ENCODE assay signal across 9 cellular contexts in the genomic region with DNA sequence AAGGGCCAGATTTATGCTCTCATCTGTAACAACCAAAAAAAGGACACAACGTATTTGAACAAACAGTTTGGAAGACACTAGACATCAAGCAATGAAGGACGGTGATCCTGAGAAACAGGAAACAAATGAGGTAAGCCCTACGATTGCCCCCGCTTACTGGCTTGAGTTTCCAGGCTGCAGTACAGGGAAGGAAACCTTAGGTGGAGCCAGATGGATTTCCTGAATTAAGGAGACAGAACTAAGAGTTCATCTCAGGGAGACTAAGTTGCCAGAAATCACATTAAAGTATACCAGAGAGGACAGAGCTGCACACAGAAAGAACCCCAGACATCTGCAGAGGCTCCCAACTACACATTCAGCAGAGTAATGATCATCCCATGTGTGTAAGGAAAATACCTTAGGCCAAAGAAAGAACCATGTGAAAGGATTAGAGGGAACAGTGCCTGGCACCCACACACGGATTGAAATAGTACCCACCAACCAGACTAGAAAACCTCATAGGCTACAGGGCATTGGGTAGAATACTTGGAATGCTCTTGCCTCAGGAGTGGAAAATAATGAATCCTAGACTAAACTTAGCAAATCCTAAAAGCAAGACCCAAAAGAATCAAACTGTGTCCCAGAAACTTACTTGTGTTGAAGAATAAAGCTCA.
DNase-seq lines count a peak whose midpoint lies in the region; ATAC-seq, FAIRE-seq and TF ChIP-seq lines count a peak whose summit lies in the region.
"Had no signal": no experiment of that assay in that cellular context is flagged by ENCODE, and none has a peak within 500 bp of the region (broad histone marks: within the 10 kb centered on the region; RNA-seq: fewer than 3 reads in every experiment).

No MANE protein-coding gene starts in this region.

- no peaks in the 10 kb centered on the region for H3K79me2 ChIP-seq in HepG2 (ENCODE audit: insufficient read depth, low read length)

- H3K27ac Mint-ChIP-seq in activated naive CD4-positive, alpha-beta T cell treated with anti-CD3 and anti-CD28 coated beads for 36 hours = no peak overlapping the region

- H2AFZ ChIP-seq in HepG2 (ENCODE audit: low read length) = no peak overlapping the region

- H3K4me3 Mint-ChIP-seq in activated naive CD4-positive, alpha-beta T cell treated with anti-CD3 and anti-CD28 coated beads for 36 hours = no peak overlapping the region
- H3K4me3 Mint-ChIP-seq: central memory CD8-positive, alpha-beta T cell had no signal

- TF ChIP-seq POLR2A in body of pancreas (IDR thresholded peaks at IDR 0.05) (no peak), HepG2 (IDR thresholded peaks at IDR 0.05; ENCODE audit: insufficient read depth in 1 of 2, low read depth in 2 of 2, low read length in 2 of 2) (no peak)

- H3K9me3 Mint-ChIP-seq in activated naive CD4-positive, alpha-beta T cell treated with anti-CD3 and anti-CD28 coated beads for 36 hours = peaks cover 5% of the 10 kb centered on the region
- H3K9me3 Mint-ChIP-seq: central memory CD8-positive, alpha-beta T cell had no signal

- FAIRE-seq in HepG2 (lab: Jason Lieb, UNC) = peak; percentile 18

- in situ Hi-C loops in HepG2 (cut with HindIII; ENCODE audit: extremely low pct_ligation_motif_present, low pct_unique_long_range_greater_than_20kb) = no loop called here

- no peaks in the 10 kb centered on the region for H3K4me1 Mint-ChIP-seq in activated naive CD4-positive, alpha-beta T cell treated with anti-CD3 and anti-CD28 coated beads for 36 hours (ENCODE audit: low read depth)
- H3K4me1 Mint-ChIP-seq: central memory CD8-positive, alpha-beta T cell had no signal

- intact Hi-C loops in body of pancreas (cut with DNase I) = no loop called here
- intact Hi-C loops in HepG2 (cut with micrococcal nuclease; ENCODE audit: unreplicated experiment) = loop anchor here (1.0 kb wide), 1 partner anchor 225 kb away; no protein-coding TSS in a partner anchor
- intact Hi-C loops in activated naive CD4-positive, alpha-beta T cell treated with anti-CD3 and anti-CD28 coated beads for 36 hours (cut with micrococcal nuclease) = no loop called here

- peak; percentile 34 for DNase-seq in CD1c-positive myeloid dendritic cell (ENCODE audit: extremely low spot score)
- peak; percentile 19 for DNase-seq in LHCN-M2 (ENCODE audit: low read depth)
- DNase-seq in body of pancreas = peak; percentile 23 to 50 (median 43)
- peak; percentile 27 for DNase-seq in HepG2 (ENCODE audit: low spot score)
- DNase-seq in stimulated activated CD4-positive, alpha-beta T cell treated with anti-CD3 and anti-CD28 coated beads, Interleukin-1b, Interleukin-23, amount 100 ng/mL, for 48 hours = no peak
- no peak for DNase-seq in activated naive CD4-positive, alpha-beta T cell treated with anti-CD3 and anti-CD28 coated beads for 36 hours

- TF ChIP-seq CTCF in body of pancreas (IDR thresholded peaks at IDR 0.05) = peak; percentile 11 to 60 (median 53)
- TF ChIP-seq CTCF in HepG2 (CRISPR knock-in tag; IDR thresholded peaks at IDR 0.05) = peak; percentile 60

- H3K4me2 ChIP-seq in HepG2 (ENCODE audit: low read depth, low read length) = no peak overlapping the region

- no peak overlapping the region for H3K27ac ChIP-seq in body of pancreas
- H3K27ac ChIP-seq in HepG2 (ENCODE audit: extremely low read length, insufficient read depth, low read length) = no peak overlapping the region

- H3K27me3 Mint-ChIP-seq in activated naive CD4-positive, alpha-beta T cell treated with anti-CD3 and anti-CD28 coated beads for 36 hours (ENCODE audit: low read depth) = peaks cover 2% of the 10 kb centered on the region

- TF ChIP-seq RAD21 in HepG2 (CRISPR knock-in tag; IDR thresholded peaks at IDR 0.05) = no peak

- H3K9ac ChIP-seq in HepG2 (ENCODE audit: insufficient read depth, low read depth, low read length) = no peak overlapping the region

- H3K4me3 ChIP-seq in body of pancreas (no peak overlapping the region), HepG2 (replicated peaks in 1 of 3; ENCODE audit: insufficient read depth in 1 of 3, low read depth in 2 of 3, low read length in 3 of 3) (no peak overlapping the region)

- H4K20me1 ChIP-seq in HepG2 (ENCODE audit: insufficient read depth, low read length) = no peaks in the 10 kb centered on the region

- no TSS peak for BruUV-seq in HepG2 (replicated peaks; lab: Mats Ljungman, UMichigan)

- H3K27me3 ChIP-seq in body of pancreas (no peaks in the 10 kb centered on the region), HepG2 (ENCODE audit: control insufficient read depth in 1 of 2, insufficient read depth in 2 of 2, low read length in 2 of 2) (no peaks in the 10 kb centered on the region)

- TF ChIP-seq EP300 in HepG2 (IDR thresholded peaks at IDR 0.05; ENCODE audit: low read depth in 2 of 2, low read length in 2 of 2) = no peak
- no peak for TF ChIP-seq EP300 in HepG2 (CRISPR knock-in tag; IDR thresholded peaks at IDR 0.05; ENCODE audit: borderline replicate concordance)

- CTCF ChIA-PET in HepG2 (lab: Yijun Ruan, JAX; ENCODE audit: low intra/inter-chr PET ratio, low total read pairs) = no interaction called here
- CTCF ChIA-PET in activated naive CD4-positive, alpha-beta T cell treated with anti-CD3 and anti-CD28 coated beads for 36 hours (lab: Charles Lee) = interaction anchor here (1.1 to 1.5 kb wide), 2 partner anchors 48 to 92 kb away, joined by 4 to 5 read pairs; no protein-coding TSS in a partner anchor

- no peaks in the 10 kb centered on the region for H3K9me3 ChIP-seq in body of pancreas
- H3K9me3 ChIP-seq in HepG2 (ENCODE audit: low read length) = no peaks in the 10 kb centered on the region

- H3K4me1 ChIP-seq in body of pancreas (no peaks in the 10 kb centered on the region), HepG2 (ENCODE audit: insufficient read depth, low read length) (no peaks in the 10 kb centered on the region)

- no peaks in the 10 kb centered on the region for H3K36me3 Mint-ChIP-seq in activated naive CD4-positive, alpha-beta T cell treated with anti-CD3 and anti-CD28 coated beads for 36 hours (ENCODE audit: low read depth)

- POLR2A ChIA-PET in HepG2 (lab: Yijun Ruan, JAX) = no interaction called here

- 19 to 21% methylated on average over 5 of the region's 5 CpGs for WGBS in body of pancreas, 2 donors
- WGBS in HepG2 (ENCODE audit: low lambda C conversion rate) = 23% methylated on average over 5 of the region's 5 CpGs

- H3K36me3 ChIP-seq in body of pancreas (replicated peaks in 1 of 2; ENCODE audit: insufficient read depth in 1 of 2, low read depth in 2 of 2) (no peaks in the 10 kb centered on the region), HepG2 (replicated peaks in 1 of 2; ENCODE audit: control insufficient read depth in 1 of 2, insufficient read depth in 2 of 2, low read length in 2 of 2) (no peaks in the 10 kb centered on the region)

- ATAC-seq in body of pancreas (peak; percentile 86), HepG2 (peak; percentile 96), GM21381 (IDR thresholded peaks at IDR 0.05; ENCODE audit: unreplicated experiment) (no peak), GM21737 (IDR thresholded peaks at IDR 0.05; ENCODE audit: unreplicated experiment) (no peak)

TF ChIP-seq in HepG2, 621 proteins besides CTCF, POLR2A, EP300 and RAD21 (continues in another document):
- TF ChIP-seq ASH2L (IDR thresholded peaks at IDR 0.05; ENCODE audit: insufficient read length, low read depth, low read length) (no peak), GABPA (IDR thresholded peaks at IDR 0.05; ENCODE audit: low read depth, low read length) (no peak), GABPA (CRISPR knock-in tag; IDR thresholded peaks at IDR 0.05; ENCODE audit: low read depth) (0 out of 2 replicates have a peak, but pooled peaks have one; percentile 21), HNF4G (IDR thresholded peaks at IDR 0.05; ENCODE audit: borderline replicate concordance, low read depth, low read length) (no peak), HNF4G (CRISPR knock-in tag; IDR thresholded peaks at IDR 0.05; ENCODE audit: borderline replicate concordance, low read depth) (no peak), EHMT2 (IDR thresholded peaks at IDR 0.05; ENCODE audit: borderline replicate concordance, low read depth, low read length) (no peak), TGIF2 (CRISPR knock-in tag; IDR thresholded peaks at IDR 0.05) (no peak), ZNF839 (CRISPR knock-in tag; IDR thresholded peaks at IDR 0.05; ENCODE audit: borderline replicate concordance) (no peak), ARHGAP35 (CRISPR knock-in tag; IDR thresholded peaks at IDR 0.05; ENCODE audit: borderline replicate concordance) (no peak), SMC3 (IDR thresholded peaks at IDR 0.05; ENCODE audit: low read length) (peak; percentile 9; the same call in 1 of the 2 replicates), ZNF629 (CRISPR knock-in tag; conservative IDR thresholded peaks at IDR 0.05) (no peak), SP2 (CRISPR knock-in tag; IDR thresholded peaks at IDR 0.05) (no peak), ZNF333 (CRISPR knock-in tag; IDR thresholded peaks at IDR 0.05; ENCODE audit: borderline replicate concordance) (no peak), STAG1 (CRISPR knock-in tag; IDR thresholded peaks at IDR 0.05) (peak; percentile 45)
- TF ChIP-seq, protein P1, sequence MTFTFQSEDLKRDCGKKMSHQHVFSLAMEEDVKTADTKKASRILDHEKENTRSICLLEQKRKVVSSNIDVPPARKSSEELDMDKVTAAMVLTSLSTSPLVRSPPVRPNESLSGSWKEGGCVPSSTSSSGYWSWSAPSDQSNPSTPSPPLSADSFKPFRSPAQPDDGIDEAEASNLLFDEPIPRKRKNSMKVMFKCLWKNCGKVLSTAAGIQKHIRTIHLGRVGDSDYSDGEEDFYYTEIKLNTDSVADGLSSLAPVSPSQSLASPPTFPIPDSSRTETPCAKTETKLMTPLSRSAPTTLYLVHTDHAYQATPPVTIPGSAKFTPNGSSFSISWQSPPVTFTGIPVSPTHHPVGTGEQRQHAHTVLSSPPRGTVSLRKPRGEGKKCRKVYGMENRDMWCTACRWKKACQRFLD (CRISPR knock-in tag; IDR thresholded peaks at IDR 0.05; ENCODE audit: borderline replicate concordance) = no peak
- TF ChIP-seq, protein P2, sequence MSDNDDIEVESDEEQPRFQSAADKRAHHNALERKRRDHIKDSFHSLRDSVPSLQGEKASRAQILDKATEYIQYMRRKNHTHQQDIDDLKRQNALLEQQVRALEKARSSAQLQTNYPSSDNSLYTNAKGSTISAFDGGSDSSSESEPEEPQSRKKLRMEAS (IDR thresholded peaks at IDR 0.05) = no peak
- TF ChIP-seq, protein P3, sequence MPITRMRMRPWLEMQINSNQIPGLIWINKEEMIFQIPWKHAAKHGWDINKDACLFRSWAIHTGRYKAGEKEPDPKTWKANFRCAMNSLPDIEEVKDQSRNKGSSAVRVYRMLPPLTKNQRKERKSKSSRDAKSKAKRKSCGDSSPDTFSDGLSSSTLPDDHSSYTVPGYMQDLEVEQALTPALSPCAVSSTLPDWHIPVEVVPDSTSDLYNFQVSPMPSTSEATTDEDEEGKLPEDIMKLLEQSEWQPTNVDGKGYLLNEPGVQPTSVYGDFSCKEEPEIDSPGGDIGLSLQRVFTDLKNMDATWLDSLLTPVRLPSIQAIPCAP (CRISPR knock-in tag; IDR thresholded peaks at IDR 0.05; ENCODE audit: low read depth) = no peak

Comparison
In these comparisons a context has a peak if more than half of its experiments do, and no peak if none do; other contexts are left out.
1. DNase-seq: peak in CD1c-positive myeloid dendritic cell (single experiment), LHCN-M2 (single experiment), body of pancreas (4 of 4) and HepG2 (single experiment); none in stimulated activated CD4-positive, alpha-beta T cell treated with anti-CD3 and anti-CD28 coated beads, Interleukin-1b, Interleukin-23, amount 100 ng/mL, for 48 hours (single experiment) and activated naive CD4-positive, alpha-beta T cell treated with anti-CD3 and anti-CD28 coated beads for 36 hours (single experiment).
2. ATAC-seq: peak in body of pancreas (single experiment) and HepG2 (single experiment); none in GM21381 (single experiment) and GM21737 (single experiment).